Comparison of ENCODE assay signal across 13 cellular contexts in genomic region chr18:27608742-27609141, GRCh38.
DNase-seq lines count a peak whose midpoint lies in the region; ATAC-seq, FAIRE-seq and TF ChIP-seq lines count a peak whose summit lies in the region.
"Had no signal": no experiment of that assay in that cellular context is flagged by ENCODE, and none has a peak within 500 bp of the region (broad histone marks: within the 10 kb centered on the region; RNA-seq: fewer than 3 reads in every experiment).

No MANE protein-coding gene starts in this region.

- no peak for ATAC-seq in activated T-helper 17 cell treated with anti-CD3 and anti-CD28 coated beads, Interleukin-2, amount 50 U/mL, for 72 hours (replicated peaks)

- peak; percentile 36 for DNase-seq in ELR (ENCODE audit: low read depth)
- no peak for DNase-seq in HFF-Myc (ENCODE audit: extremely low read depth, low read depth)
- DNase-seq in astrocyte (ENCODE audit: low read depth), result no peak
- DNase-seq in lung microvascular endothelial cell (ENCODE audit: low read depth in 2 of 2), result peak; percentile 5 to 12
- DNase-seq in LoVo (ENCODE audit: low spot score), result no peak
- no peak for DNase-seq in activated CD4-positive, CD25-positive, alpha-beta regulatory T cell treated with anti-CD3 and anti-CD28 coated beads, Interleukin-2, amount 50 U/mL, for 72 hours
- DNase-seq: activated CD4-positive, alpha-beta T cell treated with anti-CD3 and anti-CD28 coated beads for 1 hour; hippocampal formation; NCI-H524 treated with DMSO at 0.1 percent for 48 hours; nucleus accumbens had no signal

- H3K4me1 Mint-ChIP-seq in astrocyte (ENCODE audit: low read depth, unreplicated experiment), result peaks cover 10% of the 10 kb centered on the region
- no peaks in the 10 kb centered on the region for H3K4me1 Mint-ChIP-seq in activated T-helper 17 cell treated with anti-CD3 and anti-CD28 coated beads, Interleukin-2, amount 50 U/mL, for 72 hours

- H3K4me1 ChIP-seq in astrocyte (ENCODE audit: insufficient read depth, low read length), result peaks cover 5% of the 10 kb centered on the region
- H3K4me1 ChIP-seq: ascending aorta had no signal

- no peaks in the 10 kb centered on the region for H4K20me1 ChIP-seq in astrocyte (ENCODE audit: insufficient read depth, low read length)

- H3K36me3 Mint-ChIP-seq in astrocyte (ENCODE audit: low read depth, unreplicated experiment), result no peaks in the 10 kb centered on the region
- H3K36me3 Mint-ChIP-seq in activated T-helper 17 cell treated with anti-CD3 and anti-CD28 coated beads, Interleukin-2, amount 50 U/mL, for 72 hours (ENCODE audit: low read depth), result no peaks in the 10 kb centered on the region

- no peak for FAIRE-seq in astrocyte (lab: Jason Lieb, UNC)
- FAIRE-seq: GM12892 had no signal

- no peak overlapping the region for H3K27ac Mint-ChIP-seq in astrocyte (ENCODE audit: unreplicated experiment)
- no peak overlapping the region for H3K27ac Mint-ChIP-seq in activated T-helper 17 cell treated with anti-CD3 and anti-CD28 coated beads, Interleukin-2, amount 50 U/mL, for 72 hours

- TF ChIP-seq CTCF in HFF-Myc (IDR thresholded peaks at IDR 0.05; ENCODE audit: low read depth, low read length, missing control alignments) (peak; percentile 33), astrocyte (IDR thresholded peaks at IDR 0.05; ENCODE audit: insufficient read depth, low read depth, low read length) (peak; percentile 52)

- H3K79me2 ChIP-seq in astrocyte (ENCODE audit: insufficient read depth, low read length), result no peaks in the 10 kb centered on the region

- H3K4me3 Mint-ChIP-seq in astrocyte (ENCODE audit: unreplicated experiment), result no peak overlapping the region
- no peak overlapping the region for H3K4me3 Mint-ChIP-seq in activated T-helper 17 cell treated with anti-CD3 and anti-CD28 coated beads, Interleukin-2, amount 50 U/mL, for 72 hours

- H2AFZ ChIP-seq in astrocyte (ENCODE audit: low read depth, low read length), result no peak overlapping the region

- no peak overlapping the region for H3K4me3 ChIP-seq in HFF-Myc (replicated peaks; ENCODE audit: low read depth, low read length)
- H3K4me3 ChIP-seq in astrocyte (ENCODE audit: insufficient read depth, low read depth, low read length), result no peak overlapping the region
- H3K4me3 ChIP-seq: ascending aorta had no signal

- no peak overlapping the region for H3K4me2 ChIP-seq in astrocyte (ENCODE audit: low read length)

- H3K9me3 Mint-ChIP-seq in astrocyte (ENCODE audit: unreplicated experiment), result no peaks in the 10 kb centered on the region
- H3K9me3 Mint-ChIP-seq in activated T-helper 17 cell treated with anti-CD3 and anti-CD28 coated beads, Interleukin-2, amount 50 U/mL, for 72 hours, result no peaks in the 10 kb centered on the region

- no peak overlapping the region for H3K27ac ChIP-seq in astrocyte (ENCODE audit: low read depth, low read length)
- H3K27ac ChIP-seq: ascending aorta had no signal

- H3K9ac ChIP-seq in astrocyte (ENCODE audit: low read length), result no peak overlapping the region

- H3K27me3 Mint-ChIP-seq in astrocyte (ENCODE audit: low read depth, unreplicated experiment), result no peaks in the 10 kb centered on the region
- no peaks in the 10 kb centered on the region for H3K27me3 Mint-ChIP-seq in activated T-helper 17 cell treated with anti-CD3 and anti-CD28 coated beads, Interleukin-2, amount 50 U/mL, for 72 hours

- no peaks in the 10 kb centered on the region for H3K27me3 ChIP-seq in astrocyte (ENCODE audit: insufficient read depth, low read length)
- H3K27me3 ChIP-seq: ascending aorta had no signal

- no peaks in the 10 kb centered on the region for H3K9me3 ChIP-seq in astrocyte (ENCODE audit: insufficient read depth, low read depth, low read length)
- H3K9me3 ChIP-seq: ascending aorta had no signal

- no peaks in the 10 kb centered on the region for H3K36me3 ChIP-seq in astrocyte (ENCODE audit: insufficient read depth, low read length)
- H3K36me3 ChIP-seq: ascending aorta had no signal

Comparison
In these comparisons a context has a peak if more than half of its experiments do, and no peak if none do; other contexts are left out.
1. DNase-seq: peak in ELR (single experiment) and lung microvascular endothelial cell (2 of 2); none in HFF-Myc (single experiment), astrocyte (single experiment), LoVo (single experiment) and activated CD4-positive, CD25-positive, alpha-beta regulatory T cell treated with anti-CD3 and anti-CD28 coated beads, Interleukin-2, amount 50 U/mL, for 72 hours (single experiment).